15 cellular contexts compared by ENCODE assay signal in genomic region chr3:182308328-182308727, GRCh38.
DNase-seq lines count a peak whose midpoint lies in the region; ATAC-seq and TF ChIP-seq lines count a peak whose summit lies in the region.
"Had no signal": no experiment of that assay in that cellular context is flagged by ENCODE, and none has a peak within 500 bp of the region (broad histone marks: within the 10 kb centered on the region; RNA-seq: fewer than 3 reads in every experiment).

No MANE protein-coding gene starts in this region.

- peak overlapping the region in 2 of 5 experiments; percentile 11 to 47 for H3K4me3 Mint-ChIP-seq in brain
- H3K4me3 Mint-ChIP-seq: B cell; CD8-positive, alpha-beta T cell had no signal

- no peak overlapping the region for H3K4me2 ChIP-seq in neuronal stem cell (ENCODE audit: insufficient read depth, low read length, poor library complexity, severe bottlenecking)

- peak; percentile 10 for DNase-seq in M059J (ENCODE audit: low read depth)
- DNase-seq in neuronal stem cell (ENCODE audit: low spot score), result no peak
- no peak for DNase-seq in left lobe of liver (ENCODE audit: low spot score)
- DNase-seq in activated CD4-positive, alpha-beta T cell treated with anti-CD3 and anti-CD28 coated beads for 48 hours, result no peak
- DNase-seq in occipital lobe (lab: John Stamatoyannopoulos, UW), result no peak
- DNase-seq: CD8-positive, alpha-beta T cell; DND-41; EL; GM23248; HCEC 1CT had no signal

- H3K36me3 Mint-ChIP-seq in brain, result peaks cover 15% of the 10 kb centered on the region
- H3K36me3 Mint-ChIP-seq: CD8-positive, alpha-beta T cell had no signal

- TF ChIP-seq CTCF in brain (conservative IDR thresholded peaks at IDR 0.05), result no peak

- H3K4me1 ChIP-seq in neuronal stem cell (ENCODE audit: control insufficient read depth in 2 of 2, insufficient read depth in 1 of 2, low read depth in 1 of 2, low read length in 2 of 2), result peaks cover 9 to 29% of the 10 kb centered on the region in 2 donors

- no peak overlapping the region for H2BK120ac ChIP-seq in neuronal stem cell (ENCODE audit: low read depth, low read length)

- no peak overlapping the region for H3K27ac ChIP-seq in neuronal stem cell (replicated peaks; ENCODE audit: low read length)
- H3K27ac ChIP-seq: GM23248, HL-60 had no signal

- no peak overlapping the region for H2AK5ac ChIP-seq in neuronal stem cell (ENCODE audit: low read depth, low read length)

- no peak overlapping the region for H3K4me3 ChIP-seq in neuronal stem cell (ENCODE audit: low read length in 2 of 2)
- H3K4me3 ChIP-seq: BLaER1 treated with 17β-estradiol and CSF1 and Interleukin-3, amounts not matched to agents 10 nM and 100 nM; GM12878; GM23248 had no signal

- H2BK5ac ChIP-seq in neuronal stem cell (ENCODE audit: low read length), result no peak overlapping the region

- H3K79me1 ChIP-seq in neuronal stem cell (ENCODE audit: low read depth, low read length), result no peaks in the 10 kb centered on the region

- peaks cover 22% of the 10 kb centered on the region for H3K4me1 Mint-ChIP-seq in brain
- H3K4me1 Mint-ChIP-seq: B cell had no signal

- no peak overlapping the region for H4K91ac ChIP-seq in neuronal stem cell (ENCODE audit: low read depth, low read length, poor library complexity)

- no peak for ATAC-seq in left lobe of liver
- ATAC-seq: CD8-positive, alpha-beta T cell; GM12878 had no signal

- peaks cover 0 to 7% of the 10 kb centered on the region in 2 donors for H3K9me3 ChIP-seq in neuronal stem cell (replicated peaks in 1 of 2; ENCODE audit: control insufficient read depth in 2 of 2, insufficient read depth in 1 of 2, low read depth in 1 of 2, low read length in 2 of 2)
- H3K9me3 ChIP-seq: BLaER1 treated with 17β-estradiol and CSF1 and Interleukin-3, amounts not matched to agents 10 nM and 100 nM had no signal

- no peaks in the 10 kb centered on the region for H3K27me3 ChIP-seq in neuronal stem cell (ENCODE audit: control insufficient read depth in 3 of 3, insufficient read depth in 3 of 3, low read depth in 1 of 3, low read length in 3 of 3)
- H3K27me3 ChIP-seq: BLaER1 treated with 17β-estradiol and CSF1 and Interleukin-3, amounts not matched to agents 10 nM and 100 nM had no signal

- H2AFZ ChIP-seq in neuronal stem cell (ENCODE audit: low read length), result peak overlapping the region; percentile 26
- H2AFZ ChIP-seq: GM23248 had no signal

- no peak overlapping the region for H3K23ac ChIP-seq in neuronal stem cell (ENCODE audit: low read depth, low read length, poor library complexity)

- H3K14ac ChIP-seq in neuronal stem cell (ENCODE audit: low read length), result no peak overlapping the region

- no peak overlapping the region for H3K4ac ChIP-seq in neuronal stem cell (ENCODE audit: low read length)

- H3K9ac ChIP-seq in neuronal stem cell (ENCODE audit: low read depth, low read length, poor library complexity), result no peak overlapping the region
- H3K9ac ChIP-seq: BLaER1 treated with 17β-estradiol and CSF1 and Interleukin-3, amounts not matched to agents 10 nM and 100 nM; GM23248 had no signal

- no peaks in the 10 kb centered on the region for H3K36me3 ChIP-seq in neuronal stem cell (replicated peaks in 1 of 2; ENCODE audit: control insufficient read depth in 2 of 2, insufficient read depth in 2 of 2, low read length in 2 of 2)
- H3K36me3 ChIP-seq: BLaER1 treated with 17β-estradiol and CSF1 and Interleukin-3, amounts not matched to agents 10 nM and 100 nM had no signal

- H3K27me3 Mint-ChIP-seq in brain, result peaks cover 7% of the 10 kb centered on the region
- H3K27me3 Mint-ChIP-seq: B cell had no signal

- peak overlapping the region in 4 of 5 experiments; percentile 87 to 97 (median 92) for H3K27ac Mint-ChIP-seq in brain
- H3K27ac Mint-ChIP-seq: B cell; CD8-positive, alpha-beta T cell had no signal

- no peak overlapping the region for H3K18ac ChIP-seq in neuronal stem cell (ENCODE audit: low read length)

- H3K9me3 Mint-ChIP-seq in brain, result peaks cover 14 to 27% (median 16%) of the 10 kb centered on the region in 5 experiments

- no peak overlapping the region for H2BK15ac ChIP-seq in neuronal stem cell (ENCODE audit: low read length)

- no peak overlapping the region for H2BK12ac ChIP-seq in neuronal stem cell (ENCODE audit: low read length)

- no CpG with 5 or more reads among the region's 1 CpG for WGBS in neuronal stem cell (ENCODE audit: extremely low coverage in 2 of 2, insufficient read length in 2 of 2, insufficient replicate concordance in 1 of 2), 2 donors

- no peak overlapping the region for H4K8ac ChIP-seq in neuronal stem cell (ENCODE audit: low read depth, low read length)
